In genomic region chr11:64916040-64916847, GRCh38 we compare ENCODE assay signal across 8 cellular contexts. TPM values are rescaled to one million over a fixed set of nuclear protein-coding genes. Genes with fewer than 3 reads are reported as not detected.
DNase-seq lines count a peak whose midpoint lies in the region; ATAC-seq, FAIRE-seq and TF ChIP-seq lines count a peak whose summit lies in the region.

No MANE protein-coding gene starts in this region.

- no peaks in the 10 kb centered on the region for H3K9me3 ChIP-seq in SJSA1 (replicated peaks)
- H3K9me3 ChIP-seq in kidney (ENCODE audit: control insufficient read depth in 1 of 2, low read length in 2 of 2) = no peaks in the 10 kb centered on the region

- TF ChIP-seq CTCF in bronchial epithelial cell (IDR thresholded peaks at IDR 0.05; ENCODE audit: insufficient read depth, low read length, severe bottlenecking) (no peak), kidney (IDR thresholded peaks at IDR 0.05; ENCODE audit: borderline replicate concordance, extremely low read depth, insufficient read depth) (no peak)

- H3K36me3 ChIP-seq in SJSA1 (peaks cover 33% of the 10 kb centered on the region), bronchial epithelial cell (ENCODE audit: control insufficient read depth, insufficient read depth, low read length) (peaks cover 24% of the 10 kb centered on the region), kidney (ENCODE audit: control insufficient read depth in 1 of 2, insufficient read depth in 2 of 2, low read length in 2 of 2) (peaks cover 11 to 15% of the 10 kb centered on the region in 2 donors)

- H3K9ac ChIP-seq in kidney (ENCODE audit: low read length in 2 of 2) = peak overlapping the region; percentile 96 to 100

- peak overlapping the region; percentile 14 for H3K27ac ChIP-seq in SJSA1
- peak overlapping the region; percentile 67 to 75 for H3K27ac ChIP-seq in kidney (ENCODE audit: low read depth in 2 of 2, low read length in 2 of 2)

- ATAC-seq in HG02885 (IDR thresholded peaks at IDR 0.05; ENCODE audit: poor library complexity, unreplicated experiment) = peak; percentile 17
- ATAC-seq in HG03460 (IDR thresholded peaks at IDR 0.05; ENCODE audit: unreplicated experiment) = no peak
- no peak for ATAC-seq in GM18873 (IDR thresholded peaks at IDR 0.05; ENCODE audit: low FRiP score, unreplicated experiment)

- DNase-seq in ELR (ENCODE audit: low read depth) (peak; percentile 73), SJSA1 (ENCODE audit: low read depth in 1 of 2, low spot score in 2 of 2) (peak in 1 of 2 experiments; percentile 65), bronchial epithelial cell (ENCODE audit: low read depth) (peak; percentile 46), kidney (peak; percentile 85)
- peak; percentile 19 for DNase-seq in stimulated activated CD8-positive, alpha-beta memory T cell treated with anti-CD3 and anti-CD28 coated beads, Interleukin-4, amount 100 ng/mL, for 24 hours (ENCODE audit: low read depth)

- FAIRE-seq in bronchial epithelial cell (lab: Jason Lieb, UNC) (no peak), kidney (lab: Jason Lieb, UNC) (no peak)

- intact Hi-C loops in kidney (cut with DNase I) = no loop called here

- H3K27me3 ChIP-seq in SJSA1 (replicated peaks) = no peaks in the 10 kb centered on the region
- H3K27me3 ChIP-seq in bronchial epithelial cell (ENCODE audit: control insufficient read depth, insufficient read depth, low read length) = no peaks in the 10 kb centered on the region

- H3K4me1 ChIP-seq in SJSA1 (replicated peaks) (peaks cover 17% of the 10 kb centered on the region), kidney (ENCODE audit: control insufficient read depth in 1 of 2, insufficient read depth in 1 of 2, low read depth in 1 of 2, low read length in 2 of 2) (peaks cover 4 to 16% of the 10 kb centered on the region in 2 donors)

- H3K4me3 ChIP-seq in SJSA1 (peak overlapping the region; percentile 60), bronchial epithelial cell (ENCODE audit: low read depth, low read length) (peak overlapping the region; percentile 95), kidney (ENCODE audit: low read length in 2 of 2) (peak overlapping the region; percentile 99 to 100)

RNA-seq across cellular contexts. Expression of gene ATG2A, which starts 0.8 kb away (rescaled TPM):
- total RNA-seq in SJSA1 (2014; rRNA removed; shearing (Covaris generic)) = 22.5 and 23.2 TPM in 2 replicates
- total RNA-seq in bronchial epithelial cell (6.1 and 7.8 TPM in 2 replicates), kidney (26.9 TPM)
- 16.8 TPM for polyA plus RNA-seq in kidney (ENCODE audit: insufficient read depth, low read depth, low replicate concordance)

RNA-seq across cellular contexts. Expression of gene PPP2R5B, which starts 8.2 kb away (rescaled TPM):
- total RNA-seq in SJSA1 (2014; rRNA removed; shearing (Covaris generic)) = 20.6 and 30.6 TPM in 2 replicates
- total RNA-seq in bronchial epithelial cell = 8.2 and 14.3 TPM in 2 replicates
- total RNA-seq in kidney = 21.2 TPM
- polyA plus RNA-seq in kidney (ENCODE audit: insufficient read depth, low read depth, low replicate concordance) = 16.8 TPM

RNA-seq across cellular contexts. Expression of gene GPHA2, which starts 19.4 kb away (rescaled TPM):
- not detected in 2 replicates for total RNA-seq in SJSA1 (2014; rRNA removed; shearing (Covaris generic))
- total RNA-seq in bronchial epithelial cell (not detected in 2 replicates), kidney (not detected)
- polyA plus RNA-seq in kidney (ENCODE audit: insufficient read depth, low read depth, low replicate concordance) = 0.99 TPM

RNA-seq across cellular contexts. Expression of gene EHD1, which starts 37.8 kb away (rescaled TPM):
- total RNA-seq in SJSA1 (2014; rRNA removed; shearing (Covaris generic)) = 75.2 and 85.7 TPM in 2 replicates
- total RNA-seq in bronchial epithelial cell (32.9 and 40.7 TPM in 2 replicates), kidney (76.1 TPM)
- polyA plus RNA-seq in kidney (ENCODE audit: insufficient read depth, low read depth, low replicate concordance) = 48.9 TPM

RNA-seq across cellular contexts. Expression of gene MAJIN, which starts 55.7 kb away (rescaled TPM):
- not detected in 2 replicates for total RNA-seq in SJSA1 (2014; rRNA removed; shearing (Covaris generic))
- not detected in 2 replicates for total RNA-seq in bronchial epithelial cell
- not detected for total RNA-seq in kidney
- 0.80 TPM for polyA plus RNA-seq in kidney (ENCODE audit: insufficient read depth, low read depth, low replicate concordance)
